Comparison of ENCODE assay signal across 28 cellular contexts in genomic region chr4:154435895-154436294, GRCh38. TPM values are rescaled to one million over a fixed set of nuclear protein-coding genes. Genes with fewer than 3 reads are reported as not detected.
"Had no signal": no experiment of that assay in that cellular context is flagged by ENCODE, and none has a peak within 500 bp of the region (broad histone marks: within the 10 kb centered on the region; RNA-seq: fewer than 3 reads in every experiment).

No MANE protein-coding gene starts in this region.

- H3K4me3 ChIP-seq: lung, neural progenitor cell, sigmoid colon, smooth muscle cell, stomach, suprapubic skin, transverse colon had no signal

- DNase-seq: activated CD4-positive, alpha-beta T cell treated with anti-CD3 and anti-CD28 coated beads for 36 hours; activated CD4-positive, alpha-beta T cell treated with anti-CD3 and anti-CD28 coated beads, Interleukin-2, amount 50 U/mL, for 4 hours; activated CD8-positive, alpha-beta memory T cell treated with anti-CD3 and anti-CD28 coated beads, Interleukin-2, amount 50 U/mL, for 48 hours; activated naive CD4-positive, alpha-beta T cell treated with Interleukin-2 at 50 U/mL for 16 hours; activated naive CD8-positive, alpha-beta T cell treated with anti-CD3 and anti-CD28 coated beads for 36 hours; activated T-cell treated with anti-CD3 and anti-CD28 coated beads, Interleukin-2, amount 50 U/mL, for 48 hours; central memory CD4-positive, alpha-beta T cell; dermis blood vessel endothelial cell; effector CD8-positive, alpha-beta T cell; erythroblast; foreskin keratinocyte; kidney; naive thymus-derived CD8-positive, alpha-beta T cell; sigmoid colon; stimulated activated CD4-positive, alpha-beta T cell treated with anti-CD3 and anti-CD28 coated beads, Interleukin-15, amount 100 ng/mL, for 24 hours; stomach; transverse colon had no signal

- H3K4me3 Mint-ChIP-seq: activated CD4-positive, alpha-beta T cell treated with anti-CD3 and anti-CD28 coated beads for 36 hours; activated naive CD8-positive, alpha-beta T cell treated with anti-CD3 and anti-CD28 coated beads for 36 hours; mesothelial cell of epicardium; naive thymus-derived CD8-positive, alpha-beta T cell; neural progenitor cell; stimulated activated memory B cell treated with anti-CD40 and anti-IgM and Interleukin-4, amounts not matched to agents 10 μg/mL and 1 μg/mL and 100 μg/mL, for 72 hours; WTC11 had no signal

- H3K27ac ChIP-seq: foreskin keratinocyte, neural progenitor cell, sigmoid colon, stomach, suprapubic skin, transverse colon had no signal

- H3K9me3 ChIP-seq: sigmoid colon, stomach, suprapubic skin, transverse colon had no signal

- H3K36me3 Mint-ChIP-seq: activated naive CD8-positive, alpha-beta T cell treated with anti-CD3 and anti-CD28 coated beads for 36 hours; mesothelial cell of epicardium; naive thymus-derived CD8-positive, alpha-beta T cell; stimulated activated memory B cell treated with anti-CD40 and anti-IgM and Interleukin-4, amounts not matched to agents 10 μg/mL and 1 μg/mL and 100 μg/mL, for 72 hours; WTC11 had no signal

- ATAC-seq: activated CD4-positive, alpha-beta T cell treated with anti-CD3 and anti-CD28 coated beads for 36 hours; foreskin keratinocyte; left lobe of liver; naive thymus-derived CD8-positive, alpha-beta T cell; stimulated activated memory B cell treated with anti-CD40 and anti-IgM and Interleukin-4, amounts not matched to agents 10 μg/mL and 1 μg/mL and 100 μg/mL, for 72 hours; WTC11 had no signal

- H3K9me3 Mint-ChIP-seq: activated naive CD8-positive, alpha-beta T cell treated with anti-CD3 and anti-CD28 coated beads for 36 hours; mesothelial cell of epicardium; stimulated activated memory B cell treated with anti-CD40 and anti-IgM and Interleukin-4, amounts not matched to agents 10 μg/mL and 1 μg/mL and 100 μg/mL, for 72 hours; WTC11 had no signal

- H3K27ac Mint-ChIP-seq: activated CD4-positive, alpha-beta T cell treated with anti-CD3 and anti-CD28 coated beads for 36 hours; activated naive CD8-positive, alpha-beta T cell treated with anti-CD3 and anti-CD28 coated beads for 36 hours; mesothelial cell of epicardium; naive thymus-derived CD8-positive, alpha-beta T cell; neural progenitor cell; stimulated activated memory B cell treated with anti-CD40 and anti-IgM and Interleukin-4, amounts not matched to agents 10 μg/mL and 1 μg/mL and 100 μg/mL, for 72 hours; WTC11 had no signal

- H3K27me3 Mint-ChIP-seq: stimulated activated memory B cell treated with anti-CD40 and anti-IgM and Interleukin-4, amounts not matched to agents 10 μg/mL and 1 μg/mL and 100 μg/mL, for 72 hours had no signal

- H3K36me3 ChIP-seq: neural progenitor cell, sigmoid colon, stomach, suprapubic skin, transverse colon had no signal

- H3K27me3 ChIP-seq: neural progenitor cell, sigmoid colon, stomach, suprapubic skin, transverse colon had no signal

- H3K4me1 ChIP-seq: foreskin keratinocyte, neural progenitor cell, sigmoid colon, stomach, suprapubic skin, transverse colon had no signal

- H3K4me1 Mint-ChIP-seq: activated CD4-positive, alpha-beta T cell treated with anti-CD3 and anti-CD28 coated beads for 36 hours; activated naive CD8-positive, alpha-beta T cell treated with anti-CD3 and anti-CD28 coated beads for 36 hours; naive thymus-derived CD8-positive, alpha-beta T cell; neural progenitor cell; stimulated activated memory B cell treated with anti-CD40 and anti-IgM and Interleukin-4, amounts not matched to agents 10 μg/mL and 1 μg/mL and 100 μg/mL, for 72 hours; WTC11 had no signal

RNA-seq across cellular contexts. Expression of gene DCHS2, which starts 55.7 kb away (rescaled TPM):
- total RNA-seq: activated CD8-positive, alpha-beta memory T cell treated with anti-CD3 and anti-CD28 coated beads for 36 hours; activated naive CD8-positive, alpha-beta T cell treated with anti-CD3 and anti-CD28 coated beads for 36 hours; fibroblast of lung; foreskin keratinocyte; glomerular endothelial cell; naive thymus-derived CD8-positive, alpha-beta T cell had no signal
